Comparison of ENCODE assay signal across 24 cellular contexts in the genomic region with DNA sequence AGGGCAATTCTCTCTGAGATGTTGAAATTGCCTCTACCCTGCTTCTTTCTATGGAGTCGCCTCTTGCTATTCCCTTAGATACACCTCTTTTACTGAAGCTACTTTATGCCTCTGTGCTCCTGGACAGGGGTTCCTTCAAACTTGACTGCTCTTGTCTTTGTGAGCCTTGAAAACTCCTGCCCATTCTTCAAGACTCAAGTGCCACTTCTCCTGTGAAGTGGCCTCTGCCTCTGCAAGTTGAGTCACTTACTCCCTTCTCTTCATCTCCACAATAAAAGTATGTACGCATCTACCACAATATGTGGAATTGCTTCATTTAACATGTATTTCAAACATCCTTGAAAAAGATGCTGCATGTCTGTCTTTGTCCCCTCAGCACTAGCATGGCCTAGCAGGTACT.
"Had no signal": no experiment of that assay in that cellular context is flagged by ENCODE, and none has a peak within 500 bp of the region (broad histone marks: within the 10 kb centered on the region; RNA-seq: fewer than 3 reads in every experiment).

No MANE protein-coding gene starts in this region.

- H3K9me3 ChIP-seq: pancreas, prostate gland, suprapubic skin, thoracic aorta, tibial nerve, vagina had no signal

- H3K27me3 ChIP-seq: pancreas, suprapubic skin, tibial nerve, vagina had no signal

- DNase-seq: hippocampal formation; kidney glomerular epithelial cell; left cardiac atrium; mammary epithelial cell; mesenchymal stem cell; naive thymus-derived CD8-positive, alpha-beta T cell; nucleus accumbens; pancreas; posterior cingulate gyrus; retina; right cardiac atrium; stimulated activated CD4-positive, alpha-beta T cell treated with anti-CD3 and anti-CD28 coated beads, Interleukin-12 subunit alpha, Interleukin-12 subunit beta, amount 100 ng/mL, for 4 hours; stimulated activated CD4-positive, alpha-beta T cell treated with anti-CD3 and anti-CD28 coated beads, Interleukin-15, amount 100 ng/mL, for 24 hours; stimulated activated CD4-positive, alpha-beta T cell treated with anti-CD3 and anti-CD28 coated beads, Interleukin-2, amount 100 ng/mL, for 24 hours; stimulated activated CD4-positive, alpha-beta T cell treated with anti-CD3 and anti-CD28 coated beads, Interleukin-4, amount 100 ng/mL, for 1 hour; stimulated activated naive B cell treated with anti-CD40 and anti-IgM and Interleukin-4, amounts not matched to agents 10 μg/mL and 1 μg/mL and 100 μg/mL, for 72 hours had no signal

- H3K36me3 ChIP-seq: pancreas, prostate gland, suprapubic skin, thoracic aorta, tibial nerve, vagina had no signal

- H3K4me1 ChIP-seq: pancreas, prostate gland, suprapubic skin, tibial nerve, vagina had no signal

- H3K4me3 ChIP-seq: pancreas, prostate gland, skin epidermis, suprapubic skin, thoracic aorta, tibial nerve, vagina had no signal

- ATAC-seq: left cardiac atrium; left lobe of liver; naive thymus-derived CD8-positive, alpha-beta T cell; pancreas; right cardiac atrium; sciatic nerve; stimulated activated naive B cell treated with anti-CD40 and anti-IgM and Interleukin-4, amounts not matched to agents 10 μg/mL and 1 μg/mL and 100 μg/mL, for 72 hours had no signal

- H3K27ac ChIP-seq: pancreas, prostate gland, skin epidermis, suprapubic skin, thoracic aorta, tibial nerve, vagina had no signal
